Comparison of ENCODE assay signal across 18 cellular contexts in the genomic region with DNA sequence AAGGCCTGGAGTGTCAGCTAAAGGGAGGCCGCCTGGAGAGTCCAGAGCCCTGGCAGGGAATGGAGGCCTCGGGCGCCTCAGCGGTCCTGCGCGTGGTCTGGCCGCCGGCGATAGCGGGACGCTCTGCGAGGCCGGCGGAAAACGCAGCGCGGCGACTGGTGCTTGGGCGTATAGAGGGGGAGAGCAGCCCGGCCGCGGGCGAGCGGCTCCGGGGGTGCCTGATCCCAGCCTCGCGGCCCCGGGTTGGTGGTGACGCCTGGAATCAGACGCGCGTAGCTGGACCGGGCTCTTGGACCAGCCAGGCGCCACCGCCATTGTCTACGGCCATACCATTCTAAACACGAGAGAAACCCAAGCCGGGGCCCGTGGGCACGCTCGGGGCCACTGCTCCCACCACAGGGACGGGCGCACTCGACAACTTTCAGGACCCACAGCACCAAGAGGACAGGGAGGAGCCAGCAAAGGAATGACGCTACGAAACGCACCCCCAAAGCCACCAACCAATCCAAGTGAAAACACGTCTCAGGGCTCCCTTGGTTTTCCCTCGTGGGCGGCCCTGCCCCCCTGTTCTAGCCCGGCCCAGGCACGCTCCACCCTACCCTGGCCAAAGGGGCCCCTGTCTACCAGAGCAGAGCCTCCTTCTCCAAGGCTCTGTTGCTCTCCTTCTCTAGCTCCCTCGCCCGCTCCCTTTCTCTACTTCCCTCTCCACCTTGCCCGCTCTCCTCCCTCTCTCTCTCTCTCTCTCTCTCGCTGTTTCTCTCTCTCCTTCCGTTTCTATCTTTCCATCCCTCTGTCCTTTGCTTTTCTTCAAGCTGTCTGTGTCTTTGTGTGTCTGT. TPM values are rescaled to one million over a fixed set of nuclear protein-coding genes. Genes with fewer than 3 reads are reported as not detected.
DNase-seq lines count a peak whose midpoint lies in the region; ATAC-seq lines count a peak whose summit lies in the region.
"Had no signal": no experiment of that assay in that cellular context is flagged by ENCODE, and none has a peak within 500 bp of the region (broad histone marks: within the 10 kb centered on the region; RNA-seq: fewer than 3 reads in every experiment).

No MANE protein-coding gene starts in this region.

- POLR2A ChIA-PET in activated CD4-positive, alpha-beta memory T cell treated with anti-CD3 and anti-CD28 coated beads for 36 hours (lab: Charles Lee): interaction anchor here (0.6 kb wide), 1 partner anchor 57 kb away, joined by 3 read pairs; no protein-coding TSS in a partner anchor

- no peak for ATAC-seq in stimulated activated naive CD8-positive, alpha-beta T cell treated with anti-CD3 and anti-CD28 coated beads, Interleukin-15, amount 100 ng/mL, for 72 hours

- H3K27ac Mint-ChIP-seq in activated CD4-positive, alpha-beta memory T cell treated with anti-CD3 and anti-CD28 coated beads for 36 hours: no peak overlapping the region
- no peak overlapping the region for H3K27ac Mint-ChIP-seq in stimulated activated naive CD8-positive, alpha-beta T cell treated with anti-CD3 and anti-CD28 coated beads, Interleukin-15, amount 100 ng/mL, for 72 hours

- H3K27me3 Mint-ChIP-seq in activated CD4-positive, alpha-beta memory T cell treated with anti-CD3 and anti-CD28 coated beads for 36 hours: peaks cover 58% of the 10 kb centered on the region
- peaks cover 69% of the 10 kb centered on the region for H3K27me3 Mint-ChIP-seq in stimulated activated naive CD8-positive, alpha-beta T cell treated with anti-CD3 and anti-CD28 coated beads, Interleukin-15, amount 100 ng/mL, for 72 hours

- CTCF ChIA-PET in activated CD4-positive, alpha-beta memory T cell treated with anti-CD3 and anti-CD28 coated beads for 36 hours (lab: Charles Lee): no interaction called here

- peaks cover 3% of the 10 kb centered on the region for H3K9me3 ChIP-seq in iPS-18c (ENCODE audit: control insufficient read depth, insufficient read depth, low read length)
- H3K9me3 ChIP-seq: breast epithelium, Peyer's patch had no signal

- peak; percentile 9 for DNase-seq in stimulated activated CD4-positive, alpha-beta T cell treated with anti-CD3 and anti-CD28 coated beads, Interleukin-15, amount 100 ng/mL, for 24 hours
- no peak for DNase-seq in stimulated activated CD4-positive, alpha-beta T cell treated with anti-CD3 and anti-CD28 coated beads, Interleukin-12 subunit alpha, Interleukin-12 subunit beta, amount 100 ng/mL, for 4 hours
- peak; percentile 9 for DNase-seq in activated CD4-positive, alpha-beta memory T cell treated with anti-CD3 and anti-CD28 coated beads for 36 hours
- peak in 1 of 2 donors; percentile 16 for DNase-seq in stimulated activated naive CD8-positive, alpha-beta T cell treated with anti-CD3 and anti-CD28 coated beads, Interleukin-15, amount 100 ng/mL, for 72 hours
- DNase-seq in ACHN (no peak), NCI-H146 treated with DMSO at 0.1 percent for 48 hours (lab: John Stamatoyannopoulos, UW; ENCODE audit: unreplicated experiment) (no peak), inferior parietal cortex (ENCODE audit: extremely low spot score) (no peak)
- DNase-seq: hippocampal formation, MM.1S, NCI-H345, Peyer's patch, T-helper 9 cell had no signal

- H3K4me1 Mint-ChIP-seq in activated CD4-positive, alpha-beta memory T cell treated with anti-CD3 and anti-CD28 coated beads for 36 hours (ENCODE audit: low read depth): peaks cover 34% of the 10 kb centered on the region
- peaks cover 62% of the 10 kb centered on the region for H3K4me1 Mint-ChIP-seq in stimulated activated naive CD8-positive, alpha-beta T cell treated with anti-CD3 and anti-CD28 coated beads, Interleukin-15, amount 100 ng/mL, for 72 hours

- intact Hi-C loops in activated CD4-positive, alpha-beta memory T cell treated with anti-CD3 and anti-CD28 coated beads for 36 hours (cut with micrococcal nuclease): loop anchor here (5.0 kb wide), 1 partner anchor 77 kb away; the partner anchor contains the start of gene FRG1

- no peaks in the 10 kb centered on the region for H3K9me3 Mint-ChIP-seq in activated CD4-positive, alpha-beta memory T cell treated with anti-CD3 and anti-CD28 coated beads for 36 hours
- no peaks in the 10 kb centered on the region for H3K9me3 Mint-ChIP-seq in stimulated activated naive CD8-positive, alpha-beta T cell treated with anti-CD3 and anti-CD28 coated beads, Interleukin-15, amount 100 ng/mL, for 72 hours

- peak overlapping the region; percentile 31; the same call in 1 of the 2 replicates for H3K4me3 ChIP-seq in iPS-18c (ENCODE audit: insufficient read depth, low read depth, low read length)
- H3K4me3 ChIP-seq: BLaER1 treated with 17β-estradiol and CSF1 and Interleukin-3, amounts not matched to agents 10 nM and 100 nM; Peyer's patch; right atrium auricular region had no signal

- H3K36me3 Mint-ChIP-seq in activated CD4-positive, alpha-beta memory T cell treated with anti-CD3 and anti-CD28 coated beads for 36 hours: no peaks in the 10 kb centered on the region

- in situ Hi-C loops in ACHN (cut with HindIII; ENCODE audit: low pct_ligation_motif_present, low pct_unique_long_range_greater_than_20kb, low sequenced_read_pairs): no loop called here

- H3K4me3 Mint-ChIP-seq in activated CD4-positive, alpha-beta memory T cell treated with anti-CD3 and anti-CD28 coated beads for 36 hours: no peak overlapping the region
- peak overlapping the region; percentile 56 to 81 for H3K4me3 Mint-ChIP-seq in stimulated activated naive CD8-positive, alpha-beta T cell treated with anti-CD3 and anti-CD28 coated beads, Interleukin-15, amount 100 ng/mL, for 72 hours

RNA-seq across cellular contexts. Expression of gene FRG2, which starts 7.8 kb away (rescaled TPM):
- under 1 TPM in 1 of 2 experiments, not detected in 1; 0.10 TPM for total RNA-seq in activated CD4-positive, alpha-beta memory T cell treated with anti-CD3 and anti-CD28 coated beads for 36 hours
- total RNA-seq: breast epithelium, mucosa of gallbladder, Peyer's patch, right atrium auricular region, subcutaneous adipose tissue had no signal

RNA-seq across cellular contexts. Expression of gene DBET, which starts 45.1 kb away (rescaled TPM):
- not detected for total RNA-seq in activated CD4-positive, alpha-beta memory T cell treated with anti-CD3 and anti-CD28 coated beads for 36 hours
- total RNA-seq: breast epithelium, mucosa of gallbladder, Peyer's patch, right atrium auricular region, subcutaneous adipose tissue had no signal

Comparison
In these comparisons a context has a peak if more than half of its experiments do, and no peak if none do; other contexts are left out.
1. DNase-seq: peak in stimulated activated CD4-positive, alpha-beta T cell treated with anti-CD3 and anti-CD28 coated beads, Interleukin-15, amount 100 ng/mL, for 24 hours (single experiment) and activated CD4-positive, alpha-beta memory T cell treated with anti-CD3 and anti-CD28 coated beads for 36 hours (single experiment); none in stimulated activated CD4-positive, alpha-beta T cell treated with anti-CD3 and anti-CD28 coated beads, Interleukin-12 subunit alpha, Interleukin-12 subunit beta, amount 100 ng/mL, for 4 hours (single experiment), ACHN (single experiment), NCI-H146 treated with DMSO at 0.1 percent for 48 hours (single experiment) and inferior parietal cortex (single experiment).